ENCODE assay signal across 9 cellular contexts in genomic region chr12:25384038-25384953, GRCh38.
A peak's percentile ranks its signal among the peaks of the same experiment; 100 is the strongest.
DNase-seq lines count a peak whose midpoint lies in the region; ATAC-seq and TF ChIP-seq lines count a peak whose summit lies in the region.
"Had no signal": no experiment of that assay in that cellular context is flagged by ENCODE, and none has a peak within 500 bp of the region (broad histone marks: within the 10 kb centered on the region; RNA-seq: fewer than 3 reads in every experiment).

No MANE protein-coding gene starts in this region.

- H3K27me3 Mint-ChIP-seq in CD14-positive monocyte (ENCODE audit: low read depth in 3 of 3), result peaks cover 0 to 5% (median 0%) of the 10 kb centered on the region in 3 donors
- H3K27me3 Mint-ChIP-seq in effector memory CD8-positive, alpha-beta T cell, result no peaks in the 10 kb centered on the region
- H3K27me3 Mint-ChIP-seq in nephron progenitor cell (ENCODE audit: low read depth, poor library complexity), result peaks cover 10% of the 10 kb centered on the region

- peaks cover 0 to 2% (median 0%) of the 10 kb centered on the region in 7 donors for H3K9me3 Mint-ChIP-seq in CD14-positive monocyte
- no peaks in the 10 kb centered on the region for H3K9me3 Mint-ChIP-seq in effector memory CD8-positive, alpha-beta T cell
- H3K9me3 Mint-ChIP-seq in nephron progenitor cell, result no peaks in the 10 kb centered on the region

- H3K4me3 Mint-ChIP-seq in CD14-positive monocyte (peak overlapping the region in 1 of 2 donors; percentile 97), nephron progenitor cell (peak overlapping the region; percentile 96)
- peak overlapping the region; percentile 96 for H3K4me3 Mint-ChIP-seq in effector memory CD8-positive, alpha-beta T cell

- H3K4me1 Mint-ChIP-seq in CD14-positive monocyte (peaks cover 31% of the 10 kb centered on the region), nephron progenitor cell (peaks cover 35% of the 10 kb centered on the region)
- H3K4me1 Mint-ChIP-seq in effector memory CD8-positive, alpha-beta T cell (ENCODE audit: low read depth in 2 of 2), result peaks cover 35 to 40% of the 10 kb centered on the region in 2 donors

- ATAC-seq in effector memory CD8-positive, alpha-beta T cell (replicated peaks), result no peak
- no peak for ATAC-seq in HG02870 (IDR thresholded peaks at IDR 0.05; ENCODE audit: unreplicated experiment)

- TF ChIP-seq CTCF in CD14-positive monocyte (IDR thresholded peaks at IDR 0.05), result no peak
- no peak for TF ChIP-seq CTCF in nephron progenitor cell (IDR thresholded peaks at IDR 0.05)

- intact Hi-C loops in CD14-positive monocyte (cut with micrococcal nuclease), result loop anchor here in 1 of 2 donors (5.0 kb wide), 1 partner anchor 47 kb away; no protein-coding TSS in a partner anchor

- peak overlapping the region; percentile 99 to 100 (median 100) for H3K27ac Mint-ChIP-seq in CD14-positive monocyte
- peak overlapping the region; percentile 100 for H3K27ac Mint-ChIP-seq in effector memory CD8-positive, alpha-beta T cell
- H3K27ac Mint-ChIP-seq in nephron progenitor cell, result peak overlapping the region; percentile 100

- DNase-seq in CD14-positive monocyte (ENCODE audit: low spot score), result no peak
- peak; percentile 31 for DNase-seq in NAMALWA (ENCODE audit: low spot score)
- no peak for DNase-seq in effector memory CD8-positive, alpha-beta T cell
- no peak for DNase-seq in nephron progenitor cell
- no peak for DNase-seq in SIG-M5 (lab: John Stamatoyannopoulos, UW)
- no peak for DNase-seq in GOT3 (lab: John Stamatoyannopoulos, UW)
- DNase-seq in NK-92 treated with Interleukin-12 subunit alpha and Interleukin-12 subunit beta, amount 100 ng/mL, for 24 hours (lab: John Stamatoyannopoulos, UW), result no peak
- DNase-seq: NCI-H2029 had no signal

- no peaks in the 10 kb centered on the region for H3K36me3 Mint-ChIP-seq in CD14-positive monocyte
- peaks cover 33% of the 10 kb centered on the region for H3K36me3 Mint-ChIP-seq in effector memory CD8-positive, alpha-beta T cell (ENCODE audit: insufficient read depth)
- no peaks in the 10 kb centered on the region for H3K36me3 Mint-ChIP-seq in nephron progenitor cell (ENCODE audit: low read depth)
